ENCODE assay signal across 22 cellular contexts in genomic region chr22:40757071-40757470, GRCh38.
A peak's percentile ranks its signal among the peaks of the same experiment; 100 is the strongest.
DNase-seq lines count a peak whose midpoint lies in the region; ATAC-seq and TF ChIP-seq lines count a peak whose summit lies in the region.
"Had no signal": no experiment of that assay in that cellular context is flagged by ENCODE, and none has a peak within 500 bp of the region (broad histone marks: within the 10 kb centered on the region; RNA-seq: fewer than 3 reads in every experiment).

No MANE protein-coding gene starts in this region.

- no peaks in the 10 kb centered on the region for H3K36me3 ChIP-seq in PC-3 (ENCODE audit: low read depth, low read length)
- H3K36me3 ChIP-seq in esophagus squamous epithelium, result no peaks in the 10 kb centered on the region
- H3K36me3 ChIP-seq: gastrocnemius medialis, left ventricle myocardium inferior, MG63, vagina had no signal

- no peaks in the 10 kb centered on the region for H3K79me2 ChIP-seq in PC-3 (ENCODE audit: low read length)

- no TSS peak for BruUV-seq in PC-3 (replicated peaks; lab: Mats Ljungman, UMichigan)

- peak; percentile 31 for DNase-seq in ELR (ENCODE audit: low read depth)
- peak; percentile 23 for DNase-seq in PC-3
- no peak for DNase-seq in esophagus squamous epithelium (lab: John Stamatoyannopoulos, UW)
- DNase-seq in non-pigmented ciliary epithelial cell (ENCODE audit: low read depth), result peak; percentile 27
- no peak for DNase-seq in DMS53 (lab: John Stamatoyannopoulos, UW)
- DNase-seq in NCI-H146 treated with DMSO at 0.1 percent for 48 hours (lab: John Stamatoyannopoulos, UW; ENCODE audit: unreplicated experiment), result no peak
- DNase-seq in HK-2 (ENCODE audit: unreplicated experiment), result no peak
- no peak for DNase-seq in osteocyte (ENCODE audit: extremely low spot score, unreplicated experiment)
- DNase-seq: activated CD4-positive, alpha-beta T cell treated with anti-CD3 and anti-CD28 coated beads, Interleukin-2, amount 10 ng/mL, durations not matched to agents 7 days and 5 days; activated gamma-delta T cell treated with Interleukin-2 at 50 U/mL for 16 hours; amygdala; Caco-2; cerebellar nuclear complex; gastrocnemius medialis; left ventricle myocardium inferior; MG63; NCI-H1694; NCI-H446; nucleus accumbens; right cardiac atrium had no signal

- TF ChIP-seq POLR2A in esophagus squamous epithelium (IDR thresholded peaks at IDR 0.05), result no peak

- H2AFZ ChIP-seq in PC-3 (ENCODE audit: low read length), result no peak overlapping the region

- H3K4me2 ChIP-seq in PC-3 (ENCODE audit: low read length), result no peak overlapping the region

- H3K27ac ChIP-seq in PC-3 (ENCODE audit: low read length), result no peak overlapping the region
- H3K27ac ChIP-seq in esophagus squamous epithelium, result peak overlapping the region in 3 of 4 donors; percentile 69 to 81 (median 74)
- H3K27ac ChIP-seq: gastrocnemius medialis, left ventricle myocardium inferior, vagina had no signal

- H3F3A ChIP-seq in PC-3 (ENCODE audit: low read length, unreplicated experiment), result no peaks in the 10 kb centered on the region

- no peak overlapping the region for H3K4me3 Mint-ChIP-seq in osteocyte (ENCODE audit: unreplicated experiment)
- H3K4me3 Mint-ChIP-seq: activated CD4-positive, alpha-beta T cell treated with anti-CD3 and anti-CD28 coated beads, Interleukin-2, amount 10 ng/mL, durations not matched to agents 7 days and 5 days had no signal

- TF ChIP-seq CTCF in PC-3 (conservative IDR thresholded peaks at IDR 0.05; ENCODE audit: low read depth, low read length) (no peak), esophagus squamous epithelium (IDR thresholded peaks at IDR 0.05) (no peak), osteocyte (IDR thresholded peaks at IDR 0.05) (no peak)

- no peak overlapping the region for H3K9ac ChIP-seq in PC-3 (ENCODE audit: low read length)

- intact Hi-C loops in PC-3 (cut with micrococcal nuclease), result no loop called here
- intact Hi-C loops in esophagus squamous epithelium (cut with DNase I), result no loop called here

- H3K36me3 Mint-ChIP-seq in osteocyte (ENCODE audit: unreplicated experiment), result no peaks in the 10 kb centered on the region

- H4K20me1 ChIP-seq in PC-3 (ENCODE audit: low read length), result no peaks in the 10 kb centered on the region

- no peak for ATAC-seq in PC-3
- ATAC-seq: gastrocnemius medialis, right cardiac atrium, Right ventricle myocardium inferior had no signal

- H3K4me3 ChIP-seq in PC-3 (ENCODE audit: low read length) (no peak overlapping the region), esophagus squamous epithelium (no peak overlapping the region)
- H3K4me3 ChIP-seq: gastrocnemius medialis, left ventricle myocardium inferior, MG63, vagina had no signal

- H3K27me3 ChIP-seq in PC-3 (ENCODE audit: low read length), result no peaks in the 10 kb centered on the region
- H3K27me3 ChIP-seq in esophagus squamous epithelium, result no peaks in the 10 kb centered on the region
- H3K27me3 ChIP-seq: gastrocnemius medialis, MG63, vagina had no signal

- H3K9me3 Mint-ChIP-seq in osteocyte (ENCODE audit: unreplicated experiment), result no peaks in the 10 kb centered on the region
- H3K9me3 Mint-ChIP-seq: activated CD4-positive, alpha-beta T cell treated with anti-CD3 and anti-CD28 coated beads, Interleukin-2, amount 10 ng/mL, durations not matched to agents 7 days and 5 days had no signal

- H3K4me1 Mint-ChIP-seq in osteocyte (ENCODE audit: unreplicated experiment), result peaks cover 4% of the 10 kb centered on the region
- H3K4me1 Mint-ChIP-seq: activated CD4-positive, alpha-beta T cell treated with anti-CD3 and anti-CD28 coated beads, Interleukin-2, amount 10 ng/mL, durations not matched to agents 7 days and 5 days had no signal

- no peaks in the 10 kb centered on the region for H3K9me2 ChIP-seq in PC-3 (replicated peaks; ENCODE audit: low read length)

- WGBS in esophagus squamous epithelium, 2 donors, result 51 to 65% methylated on average over 3 of the region's 3 CpGs

- POLR2A ChIA-PET in PC-3 (lab: Charles Lee; ENCODE audit: unreplicated experiment), result no interaction called here

- peaks cover 25% of the 10 kb centered on the region for H3K4me1 ChIP-seq in PC-3 (ENCODE audit: insufficient read depth, low read length)
- peaks cover 10 to 57% (median 21%) of the 10 kb centered on the region in 3 donors for H3K4me1 ChIP-seq in esophagus squamous epithelium
- H3K4me1 ChIP-seq: Caco-2, gastrocnemius medialis, left ventricle myocardium inferior had no signal

- CTCF ChIA-PET in PC-3 (lab: Charles Lee), result interaction anchor here (1.1 kb wide), 1 partner anchor 74 kb away, joined by 4 read pairs; no protein-coding TSS in a partner anchor

- H3K27me3 Mint-ChIP-seq in osteocyte (ENCODE audit: unreplicated experiment), result peaks cover under 1% of the 10 kb centered on the region
- H3K27me3 Mint-ChIP-seq: activated CD4-positive, alpha-beta T cell treated with anti-CD3 and anti-CD28 coated beads, Interleukin-2, amount 10 ng/mL, durations not matched to agents 7 days and 5 days had no signal

- H3K27ac Mint-ChIP-seq in osteocyte (ENCODE audit: unreplicated experiment), result no peak overlapping the region
- H3K27ac Mint-ChIP-seq: activated CD4-positive, alpha-beta T cell treated with anti-CD3 and anti-CD28 coated beads, Interleukin-2, amount 10 ng/mL, durations not matched to agents 7 days and 5 days had no signal

- H3K9me3 ChIP-seq in PC-3 (ENCODE audit: low read length) (no peaks in the 10 kb centered on the region), esophagus squamous epithelium (no peaks in the 10 kb centered on the region)
- H3K9me3 ChIP-seq: Caco-2, gastrocnemius medialis, left ventricle myocardium inferior, MG63, vagina had no signal

Comparison
In these comparisons a context has a peak if more than half of its experiments do, and no peak if none do; other contexts are left out.
1. DNase-seq: peak in ELR (single experiment), PC-3 (single experiment) and non-pigmented ciliary epithelial cell (single experiment); none in esophagus squamous epithelium (single experiment), DMS53 (single experiment), NCI-H146 treated with DMSO at 0.1 percent for 48 hours (single experiment), HK-2 (single experiment) and osteocyte (single experiment).